In genomic region chrX:120361906-120362305, GRCh38 we compare ENCODE assay signal across 1 cellular context.
TF ChIP-seq lines count a peak whose summit lies in the region.

Gene ATP1B4 (plus strand): TSS chrX:120362089. CDS start chrX:120362169, 80 bp downstream.

TF ChIP-seq in GM23338, 12 proteins besides CTCF, POLR2A, EP300 and RAD21 (continued from another document):
- TF ChIP-seq, protein P1, sequence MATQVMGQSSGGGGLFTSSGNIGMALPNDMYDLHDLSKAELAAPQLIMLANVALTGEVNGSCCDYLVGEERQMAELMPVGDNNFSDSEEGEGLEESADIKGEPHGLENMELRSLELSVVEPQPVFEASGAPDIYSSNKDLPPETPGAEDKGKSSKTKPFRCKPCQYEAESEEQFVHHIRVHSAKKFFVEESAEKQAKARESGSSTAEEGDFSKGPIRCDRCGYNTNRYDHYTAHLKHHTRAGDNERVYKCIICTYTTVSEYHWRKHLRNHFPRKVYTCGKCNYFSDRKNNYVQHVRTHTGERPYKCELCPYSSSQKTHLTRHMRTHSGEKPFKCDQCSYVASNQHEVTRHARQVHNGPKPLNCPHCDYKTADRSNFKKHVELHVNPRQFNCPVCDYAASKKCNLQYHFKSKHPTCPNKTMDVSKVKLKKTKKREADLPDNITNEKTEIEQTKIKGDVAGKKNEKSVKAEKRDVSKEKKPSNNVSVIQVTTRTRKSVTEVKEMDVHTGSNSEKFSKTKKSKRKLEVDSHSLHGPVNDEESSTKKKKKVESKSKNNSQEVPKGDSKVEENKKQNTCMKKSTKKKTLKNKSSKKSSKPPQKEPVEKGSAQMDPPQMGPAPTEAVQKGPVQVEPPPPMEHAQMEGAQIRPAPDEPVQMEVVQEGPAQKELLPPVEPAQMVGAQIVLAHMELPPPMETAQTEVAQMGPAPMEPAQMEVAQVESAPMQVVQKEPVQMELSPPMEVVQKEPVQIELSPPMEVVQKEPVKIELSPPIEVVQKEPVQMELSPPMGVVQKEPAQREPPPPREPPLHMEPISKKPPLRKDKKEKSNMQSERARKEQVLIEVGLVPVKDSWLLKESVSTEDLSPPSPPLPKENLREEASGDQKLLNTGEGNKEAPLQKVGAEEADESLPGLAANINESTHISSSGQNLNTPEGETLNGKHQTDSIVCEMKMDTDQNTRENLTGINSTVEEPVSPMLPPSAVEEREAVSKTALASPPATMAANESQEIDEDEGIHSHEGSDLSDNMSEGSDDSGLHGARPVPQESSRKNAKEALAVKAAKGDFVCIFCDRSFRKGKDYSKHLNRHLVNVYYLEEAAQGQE (IDR thresholded peaks at IDR 0.05; ENCODE audit: unreplicated experiment) = no peak
- no peak for TF ChIP-seq STAT1 (IDR thresholded peaks at IDR 0.05; ENCODE audit: unreplicated experiment)
- TF ChIP-seq ZNF462 (CRISPR knock-in tag; IDR thresholded peaks at IDR 0.05) = no peak
